ENCODE assay signal across 20 cellular contexts in genomic region chr2:8643238-8643995, GRCh38. TPM values are rescaled to one million over a fixed set of nuclear protein-coding genes. Genes with fewer than 3 reads are reported as not detected.
DNase-seq lines count a peak whose midpoint lies in the region; ATAC-seq, FAIRE-seq and TF ChIP-seq lines count a peak whose summit lies in the region.
"Had no signal": no experiment of that assay in that cellular context is flagged by ENCODE, and none has a peak within 500 bp of the region (broad histone marks: within the 10 kb centered on the region; RNA-seq: fewer than 3 reads in every experiment).

No MANE protein-coding gene starts in this region.

- POLR2A ChIA-PET in K562 (lab: Yijun Ruan, JAX), result interaction anchor here (0.6 to 2.4 kb wide), 4 partner anchors 10 to 38 kb away, joined by 3 to 7 read pairs (median 6); partner anchors contain the start of gene ID2
- POLR2A ChIA-PET in activated CD4-positive, alpha-beta memory T cell treated with anti-CD3 and anti-CD28 coated beads, Interleukin-2, amount 10 ng/mL, durations not matched to agents 7 days and 5 days (lab: Charles Lee), result no interaction called here

- no peak overlapping the region for H4K8ac ChIP-seq in H9 (replicated peaks; ENCODE audit: insufficient read length, low read depth, low read length)

- no peak overlapping the region for H3K18ac ChIP-seq in H9 (ENCODE audit: insufficient read length, low read depth, low read length)

- H2BK20ac ChIP-seq in H9 (ENCODE audit: low read depth, low read length, poor library complexity, severe bottlenecking), result no peak overlapping the region

- no peak for TF ChIP-seq EP300 in K562 (IDR thresholded peaks at IDR 0.05; ENCODE audit: low read length)

- H3K9me1 ChIP-seq in K562 (ENCODE audit: control insufficient read depth, insufficient read depth, low read length), result peaks cover 3% of the 10 kb centered on the region

- H2BK5ac ChIP-seq in H9 (ENCODE audit: insufficient read length, low read length), result no peak overlapping the region

- no CpG with 5 or more reads among the region's 8 CpGs for WGBS in H9 (ENCODE audit: extremely low coverage, insufficient read length, low lambda C conversion rate)
- 27% methylated on average over 8 of the region's 8 CpGs for WGBS in K562 (ENCODE audit: insufficient coverage, low coverage, missing lambda C conversion rate)

- H3K4me1 ChIP-seq in H9 (ENCODE audit: insufficient read depth, low read length) (peaks cover 9% of the 10 kb centered on the region), K562 (replicated peaks in 1 of 2; ENCODE audit: control insufficient read depth in 2 of 2, insufficient read depth in 2 of 2, low read length in 2 of 2) (peaks cover 3 to 24% of the 10 kb centered on the region in 2 experiments; a peak in 3 of 5 replicates), lower lobe of right lung (peaks cover 13% of the 10 kb centered on the region)
- H3K4me1 ChIP-seq: SJCRH30 had no signal

- H2BK120ac ChIP-seq in H9 (ENCODE audit: low read depth, low read length, poor library complexity, severe bottlenecking), result no peak overlapping the region

- TF ChIP-seq CTCF in H9 (conservative IDR thresholded peaks at IDR 0.05), result no peak
- TF ChIP-seq CTCF in K562 (IDR thresholded peaks at IDR 0.05 in 2 of 3, conservative IDR thresholded peaks at IDR 0.05 in 1 of 3; ENCODE audit: insufficient read depth in 2 of 3, low read depth in 1 of 3, low read length in 3 of 3), result no peak
- TF ChIP-seq CTCF in lower lobe of right lung (IDR thresholded peaks at IDR 0.05), result no peak

- no peaks in the 10 kb centered on the region for H4K20me1 ChIP-seq in H9 (ENCODE audit: control insufficient read depth, insufficient read depth, insufficient read length)
- H4K20me1 ChIP-seq in K562 (replicated peaks; ENCODE audit: control insufficient read depth, insufficient read depth, low read length), result no peaks in the 10 kb centered on the region

- no peak overlapping the region for H3K14ac ChIP-seq in H9 (ENCODE audit: insufficient read depth, low read length)

- no peak overlapping the region for H4K91ac ChIP-seq in H9 (ENCODE audit: insufficient read length, low read depth, low read length)

- no peak overlapping the region for H3K4me3 ChIP-seq in K562
- no peak overlapping the region for H3K4me3 ChIP-seq in lower lobe of right lung
- H3K4me3 ChIP-seq: SJCRH30 had no signal

- no peak overlapping the region for H2AK5ac ChIP-seq in H9 (ENCODE audit: insufficient read length, low read length)

- no peak for DNase-seq in H9
- no peak for DNase-seq in K562 (ENCODE audit: extremely low read depth in 1 of 4, low spot score in 3 of 4)
- DNase-seq in lower lobe of right lung, result no peak
- no peak for DNase-seq in sciatic nerve (ENCODE audit: low spot score)
- no peak for DNase-seq in kidney glomerular epithelial cell (lab: John Stamatoyannopoulos, UW)
- DNase-seq in activated CD4-positive, alpha-beta memory T cell treated with anti-CD3 and anti-CD28 coated beads, Interleukin-2, amount 10 ng/mL, durations not matched to agents 7 days and 5 days, result no peak
- no peak for DNase-seq in D341Med (ENCODE audit: low spot score)
- DNase-seq: Caco-2, EL, H7, NCI-H1417 treated with DMSO at 0.1 percent for 48 hours, NCI-H2029, NCI-H2171 treated with DMSO at 0.1 percent for 48 hours, NCI-H774, PC-3, SJCRH30 had no signal

- H3K27ac Mint-ChIP-seq in H9, result peak overlapping the region in 2 of 3 experiments; percentile 44 to 95; a peak in 2 of 7 replicates
- H3K27ac Mint-ChIP-seq in activated CD4-positive, alpha-beta memory T cell treated with anti-CD3 and anti-CD28 coated beads, Interleukin-2, amount 10 ng/mL, durations not matched to agents 7 days and 5 days, result no peak overlapping the region

- H3K79me2 ChIP-seq in H9 (ENCODE audit: insufficient read depth, low read length) (no peaks in the 10 kb centered on the region), K562 (ENCODE audit: control insufficient read depth, insufficient read depth, low read length) (no peaks in the 10 kb centered on the region)

- no peaks in the 10 kb centered on the region for H3K36me3 ChIP-seq in K562 (ENCODE audit: control insufficient read depth, insufficient read depth, low read length)
- no peaks in the 10 kb centered on the region for H3K36me3 ChIP-seq in lower lobe of right lung
- H3K36me3 ChIP-seq: SJCRH30 had no signal

- no peak overlapping the region for H3T11ph ChIP-seq in H9 (ENCODE audit: low read length)

- H3K4me2 ChIP-seq in H9 (ENCODE audit: insufficient read depth, insufficient read length, low read length) (no peak overlapping the region), K562 (ENCODE audit: insufficient read depth, low read length) (no peak overlapping the region)

- H3K27me3 ChIP-seq in H9 (ENCODE audit: insufficient read depth, low read length) (no peaks in the 10 kb centered on the region; the same call in 1 of the 2 replicates), K562 (ENCODE audit: control insufficient read depth in 2 of 2, insufficient read depth in 2 of 2, low read length in 2 of 2) (peaks cover 21 to 32% of the 10 kb centered on the region in 2 experiments; a peak in 4 of 5 replicates), lower lobe of right lung (ENCODE audit: low read depth) (no peaks in the 10 kb centered on the region)

- intact Hi-C loops in K562 (cut with micrococcal nuclease), result no loop called here
- intact Hi-C loops in lower lobe of right lung (cut with DNase I), result no loop called here
- intact Hi-C loops in sciatic nerve (cut with DNase I), result no loop called here

- no peak for FAIRE-seq in K562 (lab: Jason Lieb, UNC)
- FAIRE-seq: GM19239, HTR-8/SVneo had no signal

- peaks cover under 1% of the 10 kb centered on the region for H3K23me2 ChIP-seq in H9 (ENCODE audit: insufficient read length, low read depth, low read length, poor library complexity, severe bottlenecking)

- H3K27ac ChIP-seq in H9 (ENCODE audit: insufficient read length, low read depth, low read length), result no peak overlapping the region
- H3K27ac ChIP-seq in K562 (ENCODE audit: extremely low read depth, low read depth, low read length), result no peak overlapping the region
- H3K27ac ChIP-seq in lower lobe of right lung, result no peak overlapping the region
- H3K27ac ChIP-seq: C4-2B, RWPE1, SJCRH30 had no signal

- H3K79me1 ChIP-seq in H9 (ENCODE audit: insufficient read depth, low read depth, low read length, poor library complexity, severe bottlenecking), result no peaks in the 10 kb centered on the region

- ATAC-seq in K562 (no peak), lower lobe of right lung (peak; percentile 15 to 36), sciatic nerve (peak; percentile 25)
- ATAC-seq: PC-3 had no signal

- peaks cover 13% of the 10 kb centered on the region for H3K27me3 Mint-ChIP-seq in H9 (ENCODE audit: low read depth)
- no peaks in the 10 kb centered on the region for H3K27me3 Mint-ChIP-seq in activated CD4-positive, alpha-beta memory T cell treated with anti-CD3 and anti-CD28 coated beads, Interleukin-2, amount 10 ng/mL, durations not matched to agents 7 days and 5 days

- CTCF ChIA-PET in K562 (lab: Yijun Ruan, JAX; ENCODE audit: low intra/inter-chr PET ratio), result no interaction called here
- CTCF ChIA-PET in activated CD4-positive, alpha-beta memory T cell treated with anti-CD3 and anti-CD28 coated beads, Interleukin-2, amount 10 ng/mL, durations not matched to agents 7 days and 5 days (lab: Charles Lee), result interaction anchor here (1.1 kb wide), 1 partner anchor 215 kb away, joined by 3 read pairs; no protein-coding TSS in a partner anchor

- H3K23ac ChIP-seq in H9 (ENCODE audit: insufficient read length, low read depth, low read length), result no peak overlapping the region

- no peak for TF ChIP-seq RAD21 in K562 (CRISPR knock-in tag; conservative IDR thresholded peaks at IDR 0.05 in 1 of 2, IDR thresholded peaks at IDR 0.05 in 1 of 2)

- H4K5ac ChIP-seq in H9 (ENCODE audit: insufficient read length, low read depth, low read length), result no peak overlapping the region

- H3K4me3 Mint-ChIP-seq in H9, result no peak overlapping the region
- H3K4me3 Mint-ChIP-seq in activated CD4-positive, alpha-beta memory T cell treated with anti-CD3 and anti-CD28 coated beads, Interleukin-2, amount 10 ng/mL, durations not matched to agents 7 days and 5 days, result no peak overlapping the region

- H2BK12ac ChIP-seq in H9 (ENCODE audit: insufficient read length, low read depth, low read length), result no peak overlapping the region

- no peak overlapping the region for H3K9ac ChIP-seq in H9 (ENCODE audit: extremely low read depth, insufficient read length, low read length)
- no peak overlapping the region for H3K9ac ChIP-seq in K562 (ENCODE audit: insufficient read depth in 1 of 2, low read depth in 2 of 2, low read length in 2 of 2)

- H3K36me3 Mint-ChIP-seq in H9 (ENCODE audit: insufficient read depth in 1 of 3, low read depth in 3 of 3), result peaks cover 0 to 8% (median 0%) of the 10 kb centered on the region in 3 experiments; a peak in 3 of 7 replicates
- no peaks in the 10 kb centered on the region for H3K36me3 Mint-ChIP-seq in activated CD4-positive, alpha-beta memory T cell treated with anti-CD3 and anti-CD28 coated beads, Interleukin-2, amount 10 ng/mL, durations not matched to agents 7 days and 5 days (ENCODE audit: low read depth)

- no peak overlapping the region for H3K4ac ChIP-seq in H9 (ENCODE audit: low read depth, low read length)

- in situ Hi-C loops in K562 (cut with MboI), result no loop called here

- H3K56ac ChIP-seq in H9 (ENCODE audit: insufficient read length, low read depth, low read length), result no peak overlapping the region

- H2BK15ac ChIP-seq in H9 (ENCODE audit: low read depth, low read length), result no peak overlapping the region

- H3K4me1 Mint-ChIP-seq in H9, result peaks cover 47 to 59% of the 10 kb centered on the region in 2 experiments
- H3K4me1 Mint-ChIP-seq in activated CD4-positive, alpha-beta memory T cell treated with anti-CD3 and anti-CD28 coated beads, Interleukin-2, amount 10 ng/mL, durations not matched to agents 7 days and 5 days, result peaks cover 6% of the 10 kb centered on the region

- no peak for TF ChIP-seq POLR2A in K562 (conservative IDR thresholded peaks at IDR 0.05)

- peaks cover 3 to 9% of the 10 kb centered on the region in 2 experiments for H3K9me3 Mint-ChIP-seq in H9
- peaks cover 11% of the 10 kb centered on the region for H3K9me3 Mint-ChIP-seq in activated CD4-positive, alpha-beta memory T cell treated with anti-CD3 and anti-CD28 coated beads, Interleukin-2, amount 10 ng/mL, durations not matched to agents 7 days and 5 days

- H2AFZ ChIP-seq in H9 (ENCODE audit: low read length) (no peak overlapping the region), K562 (ENCODE audit: low read depth, low read length) (0 out of 2 replicates have a peak overlapping the region, but pooled peaks have one; percentile 12)

- H3K9me3 ChIP-seq in H9 (ENCODE audit: control insufficient read depth, low read depth, low read length), result no peaks in the 10 kb centered on the region
- no peaks in the 10 kb centered on the region for H3K9me3 ChIP-seq in K562 (replicated peaks; ENCODE audit: control insufficient read depth, insufficient read depth, low read depth, low read length)
- no peaks in the 10 kb centered on the region for H3K9me3 ChIP-seq in lower lobe of right lung
- H3K9me3 ChIP-seq: Caco-2, SJCRH30 had no signal

- no TSS peak for BruUV-seq in K562 (replicated peaks; lab: Mats Ljungman, UMichigan)

RNA-seq across cellular contexts. Expression of gene ID2, which starts 38.4 kb away (rescaled TPM):
- 48.0 and 48.6 TPM in 2 replicates for total RNA-seq in H9 (2021)
- total RNA-seq in K562 (2011; cell fraction: chromatin; rRNA removed; ENCODE audit: low replicate concordance), result 13.4 and 28.3 TPM in 2 replicates
- 27.2 and 33.5 TPM in 2 replicates for total RNA-seq in K562 (2011; cell fraction: nucleolus; rRNA removed)
- total RNA-seq in K562 (2011; cell fraction: nucleoplasm; rRNA removed), result 24.2 and 26.6 TPM in 2 replicates
- total RNA-seq in K562 (2014; rRNA removed), result 11.3 and 16.6 TPM in 2 replicates
- 9.3 and 11.0 TPM in 2 replicates for total RNA-seq in K562 (2014; rRNA removed; fragmentation: Illumina TruSeq; extraction: Trizol)
- total RNA-seq in K562 (2015; rRNA removed; fragmentation: Illumina TruSeq; extraction: Trizol), result 6.2 and 8.0 TPM in 2 replicates
- total RNA-seq in K562 (2021), result 8.3 and 11.1 TPM in 2 replicates
- 16.7 and 29.0 TPM in 2 replicates for polyA plus RNA-seq in K562 (2011; rRNA removed)
- polyA plus RNA-seq in K562 (2011; cell fraction: cytosol; rRNA removed), result 22.2 and 66.4 TPM in 2 replicates
- polyA plus RNA-seq in K562 (2011; cell fraction: nucleus; rRNA removed), result 29.5 and 79.3 TPM in 2 replicates
- polyA plus RNA-seq in K562 (2012), result 20.6 and 22.3 TPM in 2 replicates
- 14.9 and 20.5 TPM in 2 replicates for polyA plus RNA-seq in K562 (2014; fragmentation: Illumina TruSeq; extraction: Trizol)
- polyA plus RNA-seq in K562 (2014; fragmentation: Nextera tagmentation; extraction: Ambion mirVana), result 10 to 100 TPM; 17.4 to 23.1 TPM
- 28.8 and 35.7 TPM in 2 replicates for polyA plus RNA-seq in K562 (2014; rRNA removed)
- polyA minus RNA-seq in K562 (2011; rRNA and poly(A)+ RNA removed), result 8.8 and 21.6 TPM in 2 replicates
- polyA minus RNA-seq in K562 (2011; cell fraction: cytosol; rRNA and poly(A)+ RNA removed), result 6.0 and 9.3 TPM in 2 replicates
- 38.2 and 39.5 TPM in 2 replicates for polyA minus RNA-seq in K562 (2011; cell fraction: nucleus; rRNA and poly(A)+ RNA removed)
- total RNA-seq in lower lobe of right lung, result 102 TPM
- 95.8 TPM for total RNA-seq in sciatic nerve
- 100 to 1,000 TPM; 299 to 324 TPM for total RNA-seq in activated CD4-positive, alpha-beta memory T cell treated with anti-CD3 and anti-CD28 coated beads, Interleukin-2, amount 10 ng/mL, durations not matched to agents 7 days and 5 days
